Comparison of ENCODE assay signal across 11 cellular contexts in the genomic region with DNA sequence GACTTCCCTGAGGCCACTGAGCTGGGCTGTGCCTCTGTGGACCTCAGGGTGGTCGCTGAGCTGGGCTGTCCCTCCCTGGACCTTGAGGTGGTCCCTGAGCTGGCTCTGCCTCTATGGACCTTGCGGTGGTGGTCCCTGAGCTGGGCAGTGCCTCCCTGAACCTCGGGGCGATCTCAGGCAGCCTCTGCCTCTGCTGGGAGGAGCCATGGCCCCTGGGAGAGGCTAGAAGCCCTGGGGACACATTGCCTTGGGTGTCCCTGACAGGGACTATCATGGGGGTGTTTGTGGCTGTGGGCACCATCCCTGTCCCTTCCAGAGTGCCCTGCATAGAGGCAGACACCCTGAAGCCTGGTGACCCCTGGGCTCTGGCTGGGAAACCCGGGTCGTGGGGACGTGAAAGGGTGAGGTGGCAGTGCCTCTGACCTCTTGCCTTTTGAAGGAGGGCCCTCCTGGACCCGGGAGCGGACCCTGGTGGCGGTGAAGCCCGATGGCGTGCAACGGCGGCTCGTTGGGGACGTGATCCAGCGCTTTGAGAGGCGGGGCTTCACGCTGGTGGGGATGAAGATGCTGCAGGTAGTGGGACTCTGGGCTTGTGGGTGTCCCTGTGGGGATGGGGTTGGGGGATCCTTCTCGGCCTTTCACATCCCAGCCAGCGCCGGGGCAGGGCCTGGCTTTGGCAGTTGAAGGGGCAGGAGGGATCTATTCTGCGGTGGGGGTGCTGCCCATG. TPM values are rescaled to one million over a fixed set of nuclear protein-coding genes. Genes with fewer than 3 reads are reported as not detected.
DNase-seq lines count a peak whose midpoint lies in the region; ATAC-seq and TF ChIP-seq lines count a peak whose summit lies in the region.
"Had no signal": no experiment of that assay in that cellular context is flagged by ENCODE, and none has a peak within 500 bp of the region (broad histone marks: within the 10 kb centered on the region; RNA-seq: fewer than 3 reads in every experiment).

No MANE protein-coding gene starts in this region.

- H3K9me3 ChIP-seq in BLaER1 treated with 17β-estradiol and CSF1 and Interleukin-3, amounts not matched to agents 10 nM and 100 nM (replicated peaks in 1 of 11): no peaks in the 10 kb centered on the region

- TF ChIP-seq CTCF in HL-60 (IDR thresholded peaks at IDR 0.05; ENCODE audit: insufficient read depth, low read length) (no peak), neural crest cell (conservative IDR thresholded peaks at IDR 0.05) (no peak)

- peaks cover 42 to 60% (median 54%) of the 10 kb centered on the region in 10 experiments for H3K4me1 ChIP-seq in BLaER1 treated with 17β-estradiol and CSF1 and Interleukin-3, amounts not matched to agents 10 nM and 100 nM

- peaks cover 5 to 28% (median 24%) of the 10 kb centered on the region in 11 experiments; a peak in 17 of 22 replicates for H4K20me1 ChIP-seq in BLaER1 treated with 17β-estradiol and CSF1 and Interleukin-3, amounts not matched to agents 10 nM and 100 nM

- H3K36me3 ChIP-seq in BLaER1 treated with 17β-estradiol and CSF1 and Interleukin-3, amounts not matched to agents 10 nM and 100 nM: peaks cover 9 to 22% (median 17%) of the 10 kb centered on the region in 11 experiments; a peak in 19 of 22 replicates

- H3K36me3 Mint-ChIP-seq in central memory CD8-positive, alpha-beta T cell (ENCODE audit: insufficient read depth): peaks cover 8% of the 10 kb centered on the region
- H3K36me3 Mint-ChIP-seq in neural crest cell (ENCODE audit: low read depth): no peaks in the 10 kb centered on the region

- DNase-seq in HL-60 (ENCODE audit: low read depth in 1 of 2, low spot score in 1 of 2) (no peak), neural crest cell (ENCODE audit: low read depth, low spot score) (no peak), NCI-H524 (lab: John Stamatoyannopoulos, UW) (no peak), middle frontal gyrus (ENCODE audit: extremely low spot score, low spot score) (no peak), cerebellar cortex (ENCODE audit: low spot score) (no peak)
- DNase-seq in central memory CD8-positive, alpha-beta T cell (ENCODE audit: low spot score in 2 of 2): no peak
- DNase-seq: activated effector memory CD4-positive, alpha-beta T cell treated with Interleukin-2 at 50 U/mL for 16 hours; NCI-H226 had no signal

- no peaks in the 10 kb centered on the region for H3K9me3 Mint-ChIP-seq in central memory CD8-positive, alpha-beta T cell
- H3K9me3 Mint-ChIP-seq in neural crest cell: no peaks in the 10 kb centered on the region

- peak overlapping the region; percentile 67 for H3K4me3 Mint-ChIP-seq in central memory CD8-positive, alpha-beta T cell
- peak overlapping the region; percentile 86 for H3K4me3 Mint-ChIP-seq in neural crest cell

- H3K27ac Mint-ChIP-seq in central memory CD8-positive, alpha-beta T cell (ENCODE audit: low read depth): peak overlapping the region; percentile 51
- H3K27ac Mint-ChIP-seq in neural crest cell (ENCODE audit: unreplicated experiment): peak overlapping the region; percentile 50

- H3K4me2 ChIP-seq in BLaER1 treated with 17β-estradiol and CSF1 and Interleukin-3, amounts not matched to agents 10 nM and 100 nM: peak overlapping the region; percentile 40 to 95 (median 90)

- peak overlapping the region in 6 of 11 experiments; percentile 19 to 83 (median 30); a peak in 4 of 22 replicates for H3K27ac ChIP-seq in BLaER1 treated with 17β-estradiol and CSF1 and Interleukin-3, amounts not matched to agents 10 nM and 100 nM
- peak overlapping the region; percentile 98 for H3K27ac ChIP-seq in HL-60 (replicated peaks)

- H3K4me1 Mint-ChIP-seq in central memory CD8-positive, alpha-beta T cell: peaks cover 21% of the 10 kb centered on the region
- peaks cover 21% of the 10 kb centered on the region for H3K4me1 Mint-ChIP-seq in neural crest cell

- H3K9ac ChIP-seq in BLaER1 treated with 17β-estradiol and CSF1 and Interleukin-3, amounts not matched to agents 10 nM and 100 nM: peak overlapping the region in 10 of 11 experiments; percentile 11 to 95 (median 48); a peak in 17 of 22 replicates

- no peaks in the 10 kb centered on the region for H3K27me3 Mint-ChIP-seq in central memory CD8-positive, alpha-beta T cell
- H3K27me3 Mint-ChIP-seq in neural crest cell (ENCODE audit: low read depth): peaks cover 6% of the 10 kb centered on the region

- no peaks in the 10 kb centered on the region for H3K27me3 ChIP-seq in BLaER1 treated with 17β-estradiol and CSF1 and Interleukin-3, amounts not matched to agents 10 nM and 100 nM
- no peaks in the 10 kb centered on the region for H3K27me3 ChIP-seq in HL-60 (ENCODE audit: insufficient read depth, poor library complexity, severe bottlenecking)

- no peak overlapping the region for H3K4me3 ChIP-seq in BLaER1 treated with 17β-estradiol and CSF1 and Interleukin-3, amounts not matched to agents 10 nM and 100 nM
- H3K4me3 ChIP-seq in HL-60 (replicated peaks; ENCODE audit: insufficient read depth, low read length): no peak overlapping the region
- H3K4me3 ChIP-seq: lung had no signal

- no peak for ATAC-seq in central memory CD8-positive, alpha-beta T cell (replicated peaks; ENCODE audit: extremely low read depth, poor library complexity, severe bottlenecking)
- no peak for ATAC-seq in HG02588 (IDR thresholded peaks at IDR 0.05; ENCODE audit: unreplicated experiment)

RNA-seq across cellular contexts. Expression of gene NME4, which starts 1.7 kb away (rescaled TPM):
- total RNA-seq in neural crest cell: 233 and 254 TPM in 2 replicates

RNA-seq across cellular contexts. Expression of gene DECR2, which starts 3.0 kb away (rescaled TPM):
- 22.4 and 25.7 TPM in 2 replicates for total RNA-seq in neural crest cell

RNA-seq across cellular contexts. Expression of gene PGAP6, which starts 16.9 kb away (rescaled TPM):
- total RNA-seq in neural crest cell: 56.4 and 62.0 TPM in 2 replicates

RNA-seq across cellular contexts. Expression of gene RAB11FIP3, which starts 26.7 kb away (rescaled TPM):
- total RNA-seq in neural crest cell: 70.5 and 72.2 TPM in 2 replicates

RNA-seq across cellular contexts. Expression of gene MRPL28, which starts 28.4 kb away (rescaled TPM):
- total RNA-seq in neural crest cell: 80.4 and 84.6 TPM in 2 replicates
